ENCODE assay signal across 1 cellular context in genomic region chr16:19710191-19710908, GRCh38.
TF ChIP-seq lines count a peak whose summit lies in the region.

No MANE protein-coding gene starts in this region.

TF ChIP-seq in GM23338, 12 proteins besides CTCF, POLR2A, EP300 and RAD21:
- TF ChIP-seq ZNF462 (CRISPR knock-in tag; IDR thresholded peaks at IDR 0.05) = no peak
- TF ChIP-seq ZNF114 (CRISPR knock-in tag; IDR thresholded peaks at IDR 0.05) = no peak
- no peak for TF ChIP-seq STAT1 (IDR thresholded peaks at IDR 0.05; ENCODE audit: unreplicated experiment)
- no peak for TF ChIP-seq ZNF331 (CRISPR knock-in tag; IDR thresholded peaks at IDR 0.05; ENCODE audit: low read depth)
- no peak for TF ChIP-seq REST (IDR thresholded peaks at IDR 0.05; ENCODE audit: unreplicated experiment)
- no peak for TF ChIP-seq CREB1 (CRISPR knock-in tag; IDR thresholded peaks at IDR 0.05; ENCODE audit: low read depth)
- TF ChIP-seq NANOG (IDR thresholded peaks at IDR 0.05; ENCODE audit: borderline replicate concordance) = no peak
- TF ChIP-seq EZH2 (IDR thresholded peaks at IDR 0.05; ENCODE audit: low read depth, unreplicated experiment) = no peak
- TF ChIP-seq JUNB (IDR thresholded peaks at IDR 0.05; ENCODE audit: unreplicated experiment) = no peak
- TF ChIP-seq EZH2phosphoT487 (IDR thresholded peaks at IDR 0.05; ENCODE audit: unreplicated experiment) = no peak
- TF ChIP-seq POLR2AphosphoS5 (IDR thresholded peaks at IDR 0.05; ENCODE audit: low read depth) = no peak
- no peak for TF ChIP-seq ETS1 (IDR thresholded peaks at IDR 0.05)
